In the genomic region with DNA sequence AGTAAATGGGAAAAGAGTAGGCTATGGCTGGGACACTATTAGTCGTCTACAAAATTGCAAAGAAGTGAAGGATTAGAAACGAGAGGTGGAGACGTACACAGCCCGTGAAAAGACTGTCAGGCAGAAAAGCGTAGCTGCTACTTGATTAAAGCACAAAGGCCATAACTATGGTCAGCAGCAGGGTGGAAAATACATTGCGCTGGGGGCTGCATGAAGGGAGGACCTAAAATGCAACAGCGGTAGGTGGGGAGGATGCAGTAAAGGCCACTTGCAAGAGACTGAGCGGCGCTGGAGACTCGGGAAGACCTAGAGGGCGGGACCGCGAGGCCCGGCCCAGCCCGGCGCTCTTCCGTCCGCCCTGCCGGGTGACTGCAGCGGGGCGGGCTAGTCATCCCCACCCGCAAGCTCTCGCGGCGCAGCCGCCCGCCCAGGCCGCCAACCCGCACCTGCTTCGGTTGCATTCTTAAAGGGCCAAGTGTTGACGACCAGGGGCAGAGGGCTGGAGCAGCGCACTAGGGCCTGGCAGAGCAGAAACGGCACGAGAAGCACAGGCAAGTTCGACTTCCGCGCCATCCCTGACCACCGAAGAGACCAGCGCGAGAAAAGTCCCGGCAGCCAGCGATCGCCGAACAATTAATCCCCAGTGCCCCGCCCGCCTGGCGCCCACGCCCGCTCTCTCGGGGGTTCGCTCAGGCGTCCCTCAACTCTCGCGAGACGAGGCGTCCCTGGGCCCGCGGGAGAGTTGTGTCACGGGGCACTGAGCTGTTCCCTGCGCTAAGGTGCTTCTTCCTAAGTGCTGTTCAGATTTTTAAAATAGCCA, we compare ENCODE assay signal across 8 cellular contexts. TPM values are rescaled to one million over a fixed set of nuclear protein-coding genes. Genes with fewer than 3 reads are reported as not detected.
DNase-seq lines count a peak whose midpoint lies in the region; ATAC-seq and TF ChIP-seq lines count a peak whose summit lies in the region.

A gene (minus strand): TSS at position 635 of the 820 bp plus-strand sequence. CDS start 62 bp downstream, at position 573.

- CTCF ChIA-PET in CD8-positive, alpha-beta T cell (lab: Charles Lee) = interaction anchor here (0.5 to 1.6 kb wide), 6 partner anchors 8 to 134 kb away, joined by 3 to 5 read pairs (median 4); no protein-coding TSS in a partner anchor

- H3K36me3 ChIP-seq in CD8-positive, alpha-beta T cell (ENCODE audit: insufficient read depth, low read length) = peaks cover 8% of the 10 kb centered on the region

- H3K9me3 Mint-ChIP-seq in CD8-positive, alpha-beta T cell = no peaks in the 10 kb centered on the region
- H3K9me3 Mint-ChIP-seq in effector memory CD8-positive, alpha-beta T cell = no peaks in the 10 kb centered on the region
- H3K9me3 Mint-ChIP-seq in memory B cell = no peaks in the 10 kb centered on the region

- peak; percentile 90 for ATAC-seq in CD8-positive, alpha-beta T cell
- ATAC-seq in GM19455 (IDR thresholded peaks at IDR 0.05; ENCODE audit: unreplicated experiment) = peak; percentile 86
- ATAC-seq in effector memory CD8-positive, alpha-beta T cell (replicated peaks) = peak; percentile 88
- peak; percentile 88 for ATAC-seq in memory B cell (ENCODE audit: low read depth)

- no peaks in the 10 kb centered on the region for H3K27me3 ChIP-seq in CD8-positive, alpha-beta T cell (ENCODE audit: insufficient read depth, low read length)
- no peaks in the 10 kb centered on the region for H3K27me3 ChIP-seq in HL-60 (ENCODE audit: insufficient read depth, poor library complexity, severe bottlenecking)

- peak within 1 kb of the TSS; percentile 92 for H3K4me3 Mint-ChIP-seq in CD8-positive, alpha-beta T cell
- peak within 1 kb of the TSS; percentile 77 to 86 for H3K4me3 Mint-ChIP-seq in effector memory CD8-positive, alpha-beta T cell
- H3K4me3 Mint-ChIP-seq in memory B cell = peak within 1 kb of the TSS; percentile 90

- peak within 1 kb of the TSS; percentile 85 for H3K27ac ChIP-seq in CD8-positive, alpha-beta T cell (ENCODE audit: low read depth, low read length)
- H3K27ac ChIP-seq in HL-60 (replicated peaks) = peak within 1 kb of the TSS; percentile 95

- intact Hi-C loops in CD8-positive, alpha-beta T cell (cut with DNase I, micrococcal nuclease) = loop anchor here (1.0 to 5.0 kb wide), 7 partner anchors 49 to 1250 kb away; a partner anchor contains a TSS

- peaks cover 14% of the 10 kb centered on the region for H3K4me1 ChIP-seq in CD8-positive, alpha-beta T cell (ENCODE audit: insufficient read depth, low read length)

- no peaks in the 10 kb centered on the region for H3K27me3 Mint-ChIP-seq in CD8-positive, alpha-beta T cell (ENCODE audit: low read depth)
- H3K27me3 Mint-ChIP-seq in effector memory CD8-positive, alpha-beta T cell = no peaks in the 10 kb centered on the region
- H3K27me3 Mint-ChIP-seq in memory B cell = no peaks in the 10 kb centered on the region

- peak within 1 kb of the TSS; percentile 96 for H3K27ac Mint-ChIP-seq in CD8-positive, alpha-beta T cell
- H3K27ac Mint-ChIP-seq in effector memory CD8-positive, alpha-beta T cell = peak within 1 kb of the TSS; percentile 89 to 98
- peak within 1 kb of the TSS; percentile 90 for H3K27ac Mint-ChIP-seq in memory B cell

- peaks cover 32% of the 10 kb centered on the region for H3K36me3 Mint-ChIP-seq in CD8-positive, alpha-beta T cell
- H3K36me3 Mint-ChIP-seq in effector memory CD8-positive, alpha-beta T cell (ENCODE audit: insufficient read depth) = peaks cover 16% of the 10 kb centered on the region
- peaks cover 10% of the 10 kb centered on the region for H3K36me3 Mint-ChIP-seq in memory B cell

- H3K4me3 ChIP-seq in CD8-positive, alpha-beta T cell (ENCODE audit: low read depth, low read length) = peak within 1 kb of the TSS; percentile 52
- H3K4me3 ChIP-seq in HL-60 (replicated peaks; ENCODE audit: insufficient read depth, low read length) = peak within 1 kb of the TSS; percentile 50

- no peak for TF ChIP-seq CTCF in CD8-positive, alpha-beta T cell (IDR thresholded peaks at IDR 0.05)
- TF ChIP-seq CTCF in HL-60 (IDR thresholded peaks at IDR 0.05; ENCODE audit: insufficient read depth, low read length) = no peak

- DNase-seq in CD8-positive, alpha-beta T cell = peak; percentile 92 to 98 (median 95)
- DNase-seq in HL-60 (ENCODE audit: low read depth in 1 of 2, low spot score in 1 of 2) (peak; percentile 83 to 96), NOMO-1 (lab: John Stamatoyannopoulos, UW; ENCODE audit: unreplicated experiment in 2 of 2) (peak; percentile 92 to 95), memory B cell (ENCODE audit: low spot score in 2 of 2) (peak; percentile 93)
- DNase-seq in activated CD8-positive, alpha-beta memory T cell treated with anti-CD3 and anti-CD28 coated beads for 4 hours (ENCODE audit: low read depth in 2 of 2) = peak; percentile 90 to 91
- peak; percentile 94 to 95 (median 95) for DNase-seq in effector memory CD8-positive, alpha-beta T cell
- peak; percentile 92 for DNase-seq in stimulated activated CD8-positive, alpha-beta memory T cell treated with anti-CD3 and anti-CD28 coated beads, Interleukin-12 subunit alpha, Interleukin-12 subunit beta, amount 100 ng/mL, for 24 hours (ENCODE audit: extremely low read depth)

- POLR2A ChIA-PET in CD8-positive, alpha-beta T cell (lab: Charles Lee) = interaction anchor here (0.6 to 2.5 kb wide), 19 partner anchors 8 to 1246 kb away, joined by 3 to 37 read pairs (median 3); a partner anchor contains a TSS

- H3K4me1 Mint-ChIP-seq in CD8-positive, alpha-beta T cell (ENCODE audit: low read depth) = peaks cover 35% of the 10 kb centered on the region
- peaks cover 13 to 36% of the 10 kb centered on the region in 2 donors for H3K4me1 Mint-ChIP-seq in effector memory CD8-positive, alpha-beta T cell (ENCODE audit: low read depth in 2 of 2)
- H3K4me1 Mint-ChIP-seq in memory B cell = peaks cover 20% of the 10 kb centered on the region

- no peaks in the 10 kb centered on the region for H3K9me3 ChIP-seq in CD8-positive, alpha-beta T cell (ENCODE audit: low read length)

RNA-seq across cellular contexts. Expression of the gene that starts here (rescaled TPM):
- total RNA-seq in CD8-positive, alpha-beta T cell = 10 to 100 TPM; 12.1 to 15.0 TPM

Comparison
In these comparisons a context has a peak if more than half of its experiments do, and no peak if none do; other contexts are left out.
1. Peak in every context shown above with its lines: DNase-seq, ATAC-seq, H3K4me3 ChIP-seq and H3K27ac ChIP-seq.